ENCODE assay signal across 8 cellular contexts in genomic region chr21:44012474-44013379, GRCh38. TPM values are rescaled to one million over a fixed set of nuclear protein-coding genes. Genes with fewer than 3 reads are reported as not detected.
A peak's percentile ranks its signal among the peaks of the same experiment; 100 is the strongest.
DNase-seq lines count a peak whose midpoint lies in the region; ATAC-seq, FAIRE-seq and TF ChIP-seq lines count a peak whose summit lies in the region.

No MANE protein-coding gene starts in this region.

- H3K4me1 ChIP-seq in BE2C (no peaks in the 10 kb centered on the region), Peyer's patch (peaks cover 0 to 23% (median 6%) of the 10 kb centered on the region in 4 donors), testis (peaks cover 14% of the 10 kb centered on the region)

- intact Hi-C loops in testis (cut with DNase I; ENCODE audit: low total_unique reads): no loop called here

- H3K4me3 ChIP-seq in BE2C (ENCODE audit: low read depth, low read length) (peak overlapping the region; percentile 78), Peyer's patch (peak overlapping the region; percentile 71 to 98 (median 89)), testis (peak overlapping the region; percentile 89 to 96)

- H3K27me3 ChIP-seq in BE2C (no peaks in the 10 kb centered on the region), Peyer's patch (no peaks in the 10 kb centered on the region), testis (no peaks in the 10 kb centered on the region)

- H3K36me3 ChIP-seq in BE2C (no peaks in the 10 kb centered on the region; the same call in 1 of the 2 replicates), Peyer's patch (no peaks in the 10 kb centered on the region), testis (ENCODE audit: low read depth, missing control alignments) (no peaks in the 10 kb centered on the region)

- H3K27ac ChIP-seq in Peyer's patch: peak overlapping the region; percentile 93 to 99 (median 96)
- H3K27ac ChIP-seq in testis: peak overlapping the region; percentile 71 to 96

- TF ChIP-seq CTCF in BE2C (IDR thresholded peaks at IDR 0.05; ENCODE audit: low read depth, low read length): peak; percentile 17; the same call in 1 of the 2 replicates
- TF ChIP-seq CTCF in Peyer's patch (IDR thresholded peaks at IDR 0.05): peak in 2 of 6 experiments; percentile 26 to 27
- peak in 2 of 3 experiments; percentile 7 to 13 for TF ChIP-seq CTCF in testis (IDR thresholded peaks at IDR 0.05)

- FAIRE-seq in frontal cortex (lab: Jason Lieb, UNC): no peak

- ATAC-seq in HG03439 (IDR thresholded peaks at IDR 0.05; ENCODE audit: unreplicated experiment): peak; percentile 63

- TF ChIP-seq POLR2A in Peyer's patch (IDR thresholded peaks at IDR 0.05) (no peak), testis (IDR thresholded peaks at IDR 0.05) (no peak)

- 1% methylated on average over 19 to 44 of the region's 87 CpGs for WGBS in testis, 2 donors

- H3K9me3 ChIP-seq in BE2C: no peaks in the 10 kb centered on the region
- no peaks in the 10 kb centered on the region for H3K9me3 ChIP-seq in Peyer's patch
- no peaks in the 10 kb centered on the region for H3K9me3 ChIP-seq in testis

- DNase-seq in BE2C (peak; percentile 63), GM19238 (ENCODE audit: insufficient read length, low spot score) (peak; percentile 83), Peyer's patch (peak; percentile 78 to 91 (median 90)), frontal cortex (ENCODE audit: low spot score in 2 of 2) (peak; percentile 84 to 86), occipital lobe (lab: John Stamatoyannopoulos, UW) (peak; percentile 57), testis (peak; percentile 77)
- DNase-seq in activated effector memory CD4-positive, alpha-beta T cell treated with Interleukin-2 at 50 U/mL for 16 hours: peak; percentile 71

RNA-seq across cellular contexts. Expression of gene TRAPPC10, which starts 0.6 kb away (rescaled TPM):
- polyA plus RNA-seq in BE2C (2012; ENCODE audit: insufficient read depth, insufficient read length, low read depth): 36.9 TPM
- total RNA-seq in Peyer's patch (100 to 1,000 TPM in 1 of 4 donors, 10 to 100 TPM in 3; 62.2 to 153 (median 93.0) TPM), frontal cortex (15.1 TPM), occipital lobe (23.1 TPM), testis (10 to 100 TPM; 58.0 to 69.8 TPM)
- polyA plus RNA-seq in testis (ENCODE audit: insufficient read depth, low read depth, low replicate concordance): 46.4 TPM

Comparison
In these comparisons a context has a peak if more than half of its experiments do, and no peak if none do; other contexts are left out.
1. Peak in every context shown above with its lines: DNase-seq, ATAC-seq, H3K4me3 ChIP-seq and H3K27ac ChIP-seq.